10 cellular contexts compared by ENCODE assay signal in the genomic region with DNA sequence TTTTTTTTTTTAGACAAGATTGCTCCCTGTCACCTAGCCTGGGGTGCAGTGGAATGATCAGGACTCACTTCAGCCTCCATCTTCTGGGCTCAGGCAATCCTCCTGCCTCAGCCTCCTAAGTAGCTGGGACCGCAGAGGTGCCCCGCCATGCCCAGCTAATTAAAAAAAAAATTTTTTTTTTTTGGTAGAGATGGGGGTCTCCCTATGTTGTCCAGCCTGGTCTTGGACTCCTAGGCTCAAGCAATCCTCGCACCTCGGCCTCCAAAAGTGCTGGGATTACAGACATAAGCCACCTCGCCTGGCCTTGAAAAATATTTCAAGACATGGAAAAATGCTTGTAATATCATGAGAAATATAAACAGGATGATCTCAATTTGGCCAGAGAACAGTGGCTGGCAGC.
"Had no signal": no experiment of that assay in that cellular context is flagged by ENCODE, and none has a peak within 500 bp of the region (broad histone marks: within the 10 kb centered on the region; RNA-seq: fewer than 3 reads in every experiment).

No MANE protein-coding gene starts in this region.

- H3K9me3 ChIP-seq: heart right ventricle, lower lobe of right lung had no signal

- H3K27ac Mint-ChIP-seq: activated naive CD8-positive, alpha-beta T cell treated with anti-CD3 and anti-CD28 coated beads, Interleukin-2, amount 50 U/mL, for 24 hours had no signal

- H3K4me3 Mint-ChIP-seq: activated CD8-positive, alpha-beta memory T cell treated with anti-CD3 and anti-CD28 coated beads, Interleukin-2, amount 10 ng/mL, durations not matched to agents 7 days and 5 days; activated naive CD8-positive, alpha-beta T cell treated with anti-CD3 and anti-CD28 coated beads, Interleukin-2, amount 50 U/mL, for 24 hours; naive thymus-derived CD4-positive, alpha-beta T cell; T-cell had no signal

- DNase-seq: activated gamma-delta T cell, occipital lobe had no signal

- H3K27me3 ChIP-seq: heart right ventricle had no signal

- FAIRE-seq: keratinocyte had no signal

- H3K27ac ChIP-seq: heart right ventricle, lower lobe of right lung had no signal

- H3K36me3 Mint-ChIP-seq: activated CD8-positive, alpha-beta memory T cell treated with anti-CD3 and anti-CD28 coated beads, Interleukin-2, amount 10 ng/mL, durations not matched to agents 7 days and 5 days; naive thymus-derived CD4-positive, alpha-beta T cell; T-cell had no signal

- H3K9me3 Mint-ChIP-seq: activated naive CD8-positive, alpha-beta T cell treated with anti-CD3 and anti-CD28 coated beads, Interleukin-2, amount 50 U/mL, for 24 hours; naive thymus-derived CD4-positive, alpha-beta T cell; neural crest cell; T-cell had no signal

- H3K4me3 ChIP-seq: heart right ventricle, lower lobe of right lung had no signal

- H3K36me3 ChIP-seq: heart right ventricle, lower lobe of right lung had no signal
